8 cellular contexts compared by ENCODE assay signal in genomic region chr19:18416778-18417249, GRCh38. TPM values are rescaled to one million over a fixed set of nuclear protein-coding genes. Genes with fewer than 3 reads are reported as not detected.
DNase-seq lines count a peak whose midpoint lies in the region; ATAC-seq and TF ChIP-seq lines count a peak whose summit lies in the region.

No MANE protein-coding gene starts in this region.

- peak overlapping the region; percentile 88 for H3K56ac ChIP-seq in IMR-90 (ENCODE audit: extremely low read depth, insufficient read depth, low read length)

- H3K9ac ChIP-seq in IMR-90 (ENCODE audit: low read depth, low read length): peak overlapping the region; percentile 72

- H2BK5ac ChIP-seq in IMR-90 (ENCODE audit: low read depth, low read length, poor library complexity, severe bottlenecking): peak overlapping the region; percentile 84

- no peaks in the 10 kb centered on the region for H3K36me3 ChIP-seq in CD4-positive, CD25-positive, alpha-beta regulatory T cell (ENCODE audit: control insufficient read depth, insufficient read depth, low read length)
- H3K36me3 ChIP-seq in IMR-90 (ENCODE audit: control insufficient read depth, insufficient read depth, low read length) (no peaks in the 10 kb centered on the region), Panc1 (ENCODE audit: control insufficient read depth, insufficient read depth, low read length) (peaks cover 2% of the 10 kb centered on the region; the same call in 1 of the 2 replicates), transverse colon (no peaks in the 10 kb centered on the region)

- peak overlapping the region; percentile 88 to 99 for H4K8ac ChIP-seq in IMR-90 (ENCODE audit: low read depth in 2 of 2, low read length in 2 of 2)

- H3K4me3 ChIP-seq in CD4-positive, CD25-positive, alpha-beta regulatory T cell (ENCODE audit: low read depth, low read length): no peak overlapping the region
- H3K4me3 ChIP-seq in IMR-90 (ENCODE audit: insufficient read depth, low read depth, low read length) (peak overlapping the region; percentile 32), Panc1 (ENCODE audit: low read depth in 2 of 2, low read length in 2 of 2) (peak overlapping the region; percentile 37 to 60), transverse colon (peak overlapping the region; percentile 15 to 35 (median 24))

- peak overlapping the region; percentile 98 for H3K23ac ChIP-seq in IMR-90 (ENCODE audit: low read depth, low read length)

- peak overlapping the region; percentile 98 for H2AK5ac ChIP-seq in IMR-90 (ENCODE audit: low read depth, low read length)

- WGBS in IMR-90 (ENCODE audit: extremely low coverage in 2 of 2, insufficient read length in 1 of 2), 2 experiments: 0% methylated on average over 13 of the region's 44 CpGs; no CpG with 5 or more reads in 1 of the 2 experiments
- 0 to 1% methylated on average over 9 to 37 of the region's 44 CpGs for WGBS in transverse colon (ENCODE audit: low coverage in 1 of 2), 2 donors

- no peaks in the 10 kb centered on the region for H3K36me3 Mint-ChIP-seq in CD4-positive, CD25-positive, alpha-beta regulatory T cell
- H3K36me3 Mint-ChIP-seq in nephron progenitor cell (ENCODE audit: low read depth): no peaks in the 10 kb centered on the region

- peaks cover 37% of the 10 kb centered on the region for H3K27me3 Mint-ChIP-seq in CD4-positive, CD25-positive, alpha-beta regulatory T cell
- H3K27me3 Mint-ChIP-seq in nephron progenitor cell (ENCODE audit: low read depth, poor library complexity): peaks cover 16% of the 10 kb centered on the region

- intact Hi-C loops in IMR-90 (cut with micrococcal nuclease) (loop anchor here (5.0 to 10.0 kb wide), 2 partner anchors 140 to 212 kb away; partner anchors contain the start of gene RAB3A), Panc1 (cut with micrococcal nuclease; ENCODE audit: unreplicated experiment) (no loop called here), transverse colon (cut with DNase I; ENCODE audit: low total_unique reads) (loop anchor here (10.0 kb wide), 2 partner anchors 152 to 212 kb away; partner anchors contain the start of gene RAB3A)

- peak overlapping the region; percentile 84 for H3K14ac ChIP-seq in IMR-90 (replicated peaks; ENCODE audit: low read depth, low read length)

- peak; percentile 33 for TF ChIP-seq POLR2A in IMR-90 (IDR thresholded peaks at IDR 0.05; ENCODE audit: low read depth, low read length)
- TF ChIP-seq POLR2A in transverse colon (IDR thresholded peaks at IDR 0.05): peak; percentile 14

- peak in 2 of 3 donors; percentile 55 to 57 for DNase-seq in CD4-positive, CD25-positive, alpha-beta regulatory T cell
- DNase-seq in IMR-90 (peak; percentile 78), Panc1 (ENCODE audit: low read depth, low spot score) (no peak), foreskin keratinocyte (peak in 1 of 2 donors; percentile 63), nephron progenitor cell (peak; percentile 90), transverse colon (peak; percentile 81)
- DNase-seq in activated naive CD4-positive, alpha-beta T cell treated with anti-CD3 and anti-CD28 coated beads, Interleukin-2, amount 50 U/mL, for 16 hours: peak; percentile 41

- H2BK15ac ChIP-seq in IMR-90 (ENCODE audit: low read depth, low read length): peak overlapping the region; percentile 91

- H4K5ac ChIP-seq in IMR-90 (ENCODE audit: low read depth, low read length): peak overlapping the region; percentile 96

- peaks cover 16% of the 10 kb centered on the region; the same call in 1 of the 2 replicates for H3K9me1 ChIP-seq in IMR-90 (ENCODE audit: insufficient read depth, low read length)

- H3K4ac ChIP-seq in IMR-90 (ENCODE audit: low read depth, low read length): peak overlapping the region; percentile 97

- H3K9me3 ChIP-seq in CD4-positive, CD25-positive, alpha-beta regulatory T cell (ENCODE audit: control insufficient read depth in 2 of 2, low read length in 2 of 2): no peaks in the 10 kb centered on the region
- H3K9me3 ChIP-seq in IMR-90 (ENCODE audit: control insufficient read depth, insufficient read depth, low read length) (no peaks in the 10 kb centered on the region), Panc1 (ENCODE audit: control insufficient read depth, insufficient read depth, low read depth, low read length) (no peaks in the 10 kb centered on the region), transverse colon (no peaks in the 10 kb centered on the region)

- H3K79me1 ChIP-seq in IMR-90 (ENCODE audit: low read depth in 1 of 2, low read length in 2 of 2): peaks cover 0 to 32% of the 10 kb centered on the region in 2 experiments; a peak in 3 of 4 replicates

- H3K18ac ChIP-seq in IMR-90 (ENCODE audit: low read depth, low read length): peak overlapping the region; percentile 82

- no peak for ATAC-seq in CD4-positive, CD25-positive, alpha-beta regulatory T cell (ENCODE audit: low read depth in 2 of 2)
- peak; percentile 55 for ATAC-seq in IMR-90 (ENCODE audit: low read depth)
- ATAC-seq in Panc1: peak; percentile 66
- peak; percentile 57 for ATAC-seq in foreskin keratinocyte
- ATAC-seq in GM18870 (IDR thresholded peaks at IDR 0.05; ENCODE audit: unreplicated experiment): no peak

- H4K91ac ChIP-seq in IMR-90 (ENCODE audit: insufficient read depth, low read depth, low read length): peak overlapping the region; percentile 98

- H4K20me1 ChIP-seq in IMR-90 (ENCODE audit: insufficient read depth, low read length): peaks cover 15% of the 10 kb centered on the region

- H3K27ac Mint-ChIP-seq in CD4-positive, CD25-positive, alpha-beta regulatory T cell: peak overlapping the region in 1 of 3 donors; percentile 66
- H3K27ac Mint-ChIP-seq in nephron progenitor cell: peak overlapping the region; percentile 97

- peak overlapping the region; percentile 89 for H2BK120ac ChIP-seq in IMR-90 (ENCODE audit: low read depth, low read length)

- no peak for TF ChIP-seq CTCF in IMR-90 (conservative IDR thresholded peaks at IDR 0.05; ENCODE audit: low read depth, low read length)
- TF ChIP-seq CTCF in Panc1 (IDR thresholded peaks at IDR 0.05): no peak
- TF ChIP-seq CTCF in foreskin keratinocyte (conservative IDR thresholded peaks at IDR 0.05): no peak
- TF ChIP-seq CTCF in nephron progenitor cell (IDR thresholded peaks at IDR 0.05): no peak
- TF ChIP-seq CTCF in transverse colon (IDR thresholded peaks at IDR 0.05): no peak

- peak overlapping the region; percentile 87 for H3K4me2 ChIP-seq in IMR-90 (ENCODE audit: low read depth, low read length)

- TF ChIP-seq EP300 in transverse colon (IDR thresholded peaks at IDR 0.05; ENCODE audit: low read depth): no peak

- no peak for TF ChIP-seq RAD21 in IMR-90 (IDR thresholded peaks at IDR 0.05; ENCODE audit: low read length)

- dilution Hi-C loops in IMR-90 (cut with HindIII; ENCODE audit: low sequenced_read_pairs, unreplicated experiment): no loop called here

- POLR2A ChIA-PET in IMR-90 (lab: Charles Lee; ENCODE audit: unreplicated experiment): interaction anchor here (1.1 kb wide), 1 partner anchor 135 kb away, joined by 4 read pairs; the partner anchor contains the start of gene JUND
- POLR2A ChIA-PET in Panc1 (lab: Charles Lee): interaction anchor here (0.7 to 1.0 kb wide), 4 partner anchors 75 to 165 kb away, joined by 3 to 4 read pairs (median 3); partner anchors contain the start of gene JUND

- H3K9me3 Mint-ChIP-seq in CD4-positive, CD25-positive, alpha-beta regulatory T cell: peaks cover 0 to 2% (median 0%) of the 10 kb centered on the region in 7 donors
- no peaks in the 10 kb centered on the region for H3K9me3 Mint-ChIP-seq in nephron progenitor cell

- H2AK9ac ChIP-seq in IMR-90 (replicated peaks; ENCODE audit: low read depth, low read length, poor library complexity): peak overlapping the region; percentile 99

- H2BK20ac ChIP-seq in IMR-90 (ENCODE audit: low read depth, low read length): peak overlapping the region; percentile 72

- peak overlapping the region; percentile 97 for H2AFZ ChIP-seq in IMR-90 (replicated peaks; ENCODE audit: low read length, poor library complexity)

- H3K4me1 Mint-ChIP-seq in CD4-positive, CD25-positive, alpha-beta regulatory T cell: peaks cover 0 to 65% (median 31%) of the 10 kb centered on the region in 4 donors
- H3K4me1 Mint-ChIP-seq in nephron progenitor cell: peaks cover 64% of the 10 kb centered on the region

- H3K4me1 ChIP-seq in CD4-positive, CD25-positive, alpha-beta regulatory T cell (ENCODE audit: control insufficient read depth, insufficient read depth, low read length, poor library complexity, severe bottlenecking): peaks cover 69% of the 10 kb centered on the region
- peaks cover 37% of the 10 kb centered on the region for H3K4me1 ChIP-seq in IMR-90 (ENCODE audit: control insufficient read depth, insufficient read depth, low read length)
- peaks cover 40% of the 10 kb centered on the region for H3K4me1 ChIP-seq in Panc1 (ENCODE audit: control insufficient read depth, insufficient read depth, low read length)
- H3K4me1 ChIP-seq in foreskin keratinocyte: peaks cover 5% of the 10 kb centered on the region
- H3K4me1 ChIP-seq in transverse colon: peaks cover 35 to 69% (median 64%) of the 10 kb centered on the region in 4 donors

- BruUV-seq in IMR-90 (replicated peaks; lab: Mats Ljungman, UMichigan) (no TSS peak), Panc1 (replicated peaks; lab: Mats Ljungman, UMichigan) (no TSS peak)

- in situ Hi-C loops in IMR-90 (cut with MboI; ENCODE audit: low sequenced_read_pairs) (loop anchor here (10.0 kb wide), 2 partner anchors 222 to 302 kb away; partner anchors contain the start of gene MPV17L2), Panc1 (cut with HindIII; ENCODE audit: low pct_unique_long_range_greater_than_20kb, low sequenced_read_pairs) (no loop called here), transverse colon (cut with MboI; ENCODE audit: low pct_ligation_motif_present in 1 of 4, low pct_unique_long_range_greater_than_20kb in 1 of 4, low sequenced_read_pairs in 3 of 4) (loop anchor here in 1 of 4 donors (25.0 kb wide), 1 partner anchor 155 kb away; the partner anchor contains the start of gene IQCN)

- no peak overlapping the region for H3K27ac ChIP-seq in CD4-positive, CD25-positive, alpha-beta regulatory T cell (ENCODE audit: insufficient read depth, low read length, poor library complexity, severe bottlenecking)
- H3K27ac ChIP-seq in IMR-90 (ENCODE audit: insufficient read depth, low read length): peak overlapping the region; percentile 80
- peak overlapping the region; percentile 95 for H3K27ac ChIP-seq in Panc1 (ENCODE audit: low read length)
- no peak overlapping the region for H3K27ac ChIP-seq in foreskin keratinocyte
- peak overlapping the region; percentile 87 to 92 (median 88) for H3K27ac ChIP-seq in transverse colon

- H3K27me3 ChIP-seq in CD4-positive, CD25-positive, alpha-beta regulatory T cell (ENCODE audit: control insufficient read depth, insufficient read depth, low read length): no peaks in the 10 kb centered on the region
- H3K27me3 ChIP-seq in IMR-90 (ENCODE audit: control insufficient read depth, insufficient read depth, low read length): no peaks in the 10 kb centered on the region
- no peaks in the 10 kb centered on the region for H3K27me3 ChIP-seq in Panc1 (ENCODE audit: control insufficient read depth, insufficient read depth, low read length)
- H3K27me3 ChIP-seq in foreskin keratinocyte: no peaks in the 10 kb centered on the region
- H3K27me3 ChIP-seq in transverse colon: peaks cover 24% of the 10 kb centered on the region

- peak overlapping the region; percentile 81 to 94 (median 90) for H3K4me3 Mint-ChIP-seq in CD4-positive, CD25-positive, alpha-beta regulatory T cell
- peak overlapping the region; percentile 71 for H3K4me3 Mint-ChIP-seq in nephron progenitor cell

- CTCF ChIA-PET in IMR-90 (lab: Yijun Ruan, JAX): interaction anchor here (1.5 kb wide), 1 partner anchor 137 kb away, joined by 5 read pairs; no protein-coding TSS in a partner anchor
- CTCF ChIA-PET in Panc1 (lab: Charles Lee): interaction anchor here (0.7 to 1.4 kb wide), 3 partner anchors 28 to 137 kb away, joined by 3 to 6 read pairs (median 3); no protein-coding TSS in a partner anchor

RNA-seq across cellular contexts. Expression of gene SSBP4, which starts 2.4 kb away (rescaled TPM):
- 97.9 TPM for total RNA-seq in CD4-positive, CD25-positive, alpha-beta regulatory T cell
- polyA plus RNA-seq in CD4-positive, CD25-positive, alpha-beta regulatory T cell: 10 to 100 TPM; 47.3 to 84.0 (median 65.6) TPM
- 13.3 and 14.9 TPM in 2 replicates for total RNA-seq in IMR-90 (2012; rRNA removed)
- polyA plus RNA-seq in IMR-90 (2012; rRNA removed): 39.7 and 48.1 TPM in 2 replicates
- polyA plus RNA-seq in IMR-90 (2012; cell fraction: cytosol; rRNA removed): 36.0 and 75.3 TPM in 2 replicates
- polyA plus RNA-seq in IMR-90 (2012; cell fraction: nucleus; rRNA removed; ENCODE audit: low replicate concordance): 110 and 323 TPM in 2 replicates
- total RNA-seq in Panc1 (2021; ENCODE audit: unreplicated experiment): 128 TPM
- polyA plus RNA-seq in Panc1 (2012; ENCODE audit: insufficient read length): 185 TPM
- total RNA-seq in foreskin keratinocyte: 46.3 and 48.7 TPM in 2 replicates
- polyA plus RNA-seq in foreskin keratinocyte: 54.0 and 65.3 TPM in 2 replicates
- 10 to 100 TPM in 3 of 4 donors, 1 to 10 TPM in 1; 9.4 to 40.4 (median 32.2) TPM for total RNA-seq in transverse colon

RNA-seq across cellular contexts. Expression of gene LRRC25, which starts 19.4 kb away (rescaled TPM):
- not detected for total RNA-seq in CD4-positive, CD25-positive, alpha-beta regulatory T cell
- under 1 TPM in 3 of 4 donors, not detected in 1; 0.09 to 0.79 (median 0.25) TPM for polyA plus RNA-seq in CD4-positive, CD25-positive, alpha-beta regulatory T cell
- total RNA-seq in IMR-90 (2012; rRNA removed) (not detected in 2 replicates), Panc1 (2021; ENCODE audit: unreplicated experiment) (0.15 TPM), foreskin keratinocyte (not detected in 2 replicates), transverse colon (1 to 10 TPM in 3 of 4 donors, not detected in 1; 3.3 to 4.9 (median 4.1) TPM)
- polyA plus RNA-seq in IMR-90 (2012; rRNA removed) (0.03 TPM in 1 of 2 replicates, not detected in the other), foreskin keratinocyte (not detected in 2 replicates)
- 0.08 and 0.09 TPM in 2 replicates for polyA plus RNA-seq in IMR-90 (2012; cell fraction: cytosol; rRNA removed)
- 0.08 TPM in 1 of 2 replicates, not detected in the other for polyA plus RNA-seq in IMR-90 (2012; cell fraction: nucleus; rRNA removed; ENCODE audit: low replicate concordance)
- 0.15 TPM for polyA plus RNA-seq in Panc1 (2012; ENCODE audit: insufficient read length)

RNA-seq across cellular contexts. Expression of gene ISYNA1, which starts 21.1 kb away (rescaled TPM):
- total RNA-seq in CD4-positive, CD25-positive, alpha-beta regulatory T cell: 26.2 TPM
- polyA plus RNA-seq in CD4-positive, CD25-positive, alpha-beta regulatory T cell: 10 to 100 TPM; 11.3 to 26.0 (median 21.4) TPM
- total RNA-seq in IMR-90 (2012; rRNA removed) (3.4 and 3.9 TPM in 2 replicates), Panc1 (2021; ENCODE audit: unreplicated experiment) (351 TPM), foreskin keratinocyte (16.5 and 19.9 TPM in 2 replicates), transverse colon (10 to 100 TPM in 2 of 4 donors, 1 to 10 TPM in 2; 3.0 to 15.1 (median 8.8) TPM)
- polyA plus RNA-seq in IMR-90 (2012; rRNA removed) (24.7 and 29.4 TPM in 2 replicates), foreskin keratinocyte (22.1 and 23.2 TPM in 2 replicates)
- polyA plus RNA-seq in IMR-90 (2012; cell fraction: cytosol; rRNA removed): 12.2 and 29.5 TPM in 2 replicates
- polyA plus RNA-seq in IMR-90 (2012; cell fraction: nucleus; rRNA removed; ENCODE audit: low replicate concordance): 118 and 248 TPM in 2 replicates
- polyA plus RNA-seq in Panc1 (2012; ENCODE audit: insufficient read length): 540 TPM

RNA-seq across cellular contexts. Expression of gene GDF15, which starts 30.9 kb away (rescaled TPM):
- not detected for total RNA-seq in CD4-positive, CD25-positive, alpha-beta regulatory T cell
- polyA plus RNA-seq in CD4-positive, CD25-positive, alpha-beta regulatory T cell: not detected
- total RNA-seq in IMR-90 (2012; rRNA removed) (5.6 and 10.3 TPM in 2 replicates), Panc1 (2021; ENCODE audit: unreplicated experiment) (335 TPM), foreskin keratinocyte (0.34 and 0.67 TPM in 2 replicates), transverse colon (10 to 100 TPM; 36.3 to 77.0 (median 58.9) TPM)
- polyA plus RNA-seq in IMR-90 (2012; rRNA removed) (43.5 and 49.8 TPM in 2 replicates), foreskin keratinocyte (0.48 and 0.57 TPM in 2 replicates)
- 84.3 and 176 TPM in 2 replicates for polyA plus RNA-seq in IMR-90 (2012; cell fraction: cytosol; rRNA removed)
- polyA plus RNA-seq in IMR-90 (2012; cell fraction: nucleus; rRNA removed; ENCODE audit: low replicate concordance): 56.9 and 109 TPM in 2 replicates
- polyA plus RNA-seq in Panc1 (2012; ENCODE audit: insufficient read length): 712 TPM

Comparison
In these comparisons a context has a peak if more than half of its experiments do, and no peak if none do; other contexts are left out.
1. ATAC-seq: peak in IMR-90 (single experiment), Panc1 (single experiment) and foreskin keratinocyte (single experiment); none in CD4-positive, CD25-positive, alpha-beta regulatory T cell (0 of 2) and GM18870 (single experiment).
2. H3K27ac ChIP-seq: peak in IMR-90 (single experiment), Panc1 (single experiment) and transverse colon (4 of 4); none in CD4-positive, CD25-positive, alpha-beta regulatory T cell (single experiment) and foreskin keratinocyte (single experiment).
3. RNA of gene ISYNA1, which starts 21.1 kb away (total RNA-seq): 351 TPM in Panc1 (single experiment); 26.2 TPM in CD4-positive, CD25-positive, alpha-beta regulatory T cell (single experiment), 16.5 to 19.9 TPM in foreskin keratinocyte, 3.0 to 15.1 TPM in transverse colon and 3.4 to 3.9 TPM in IMR-90; every median in the first group is over 10 times any median in the second.